1 cellular context compared by ENCODE assay signal in the genomic region with DNA sequence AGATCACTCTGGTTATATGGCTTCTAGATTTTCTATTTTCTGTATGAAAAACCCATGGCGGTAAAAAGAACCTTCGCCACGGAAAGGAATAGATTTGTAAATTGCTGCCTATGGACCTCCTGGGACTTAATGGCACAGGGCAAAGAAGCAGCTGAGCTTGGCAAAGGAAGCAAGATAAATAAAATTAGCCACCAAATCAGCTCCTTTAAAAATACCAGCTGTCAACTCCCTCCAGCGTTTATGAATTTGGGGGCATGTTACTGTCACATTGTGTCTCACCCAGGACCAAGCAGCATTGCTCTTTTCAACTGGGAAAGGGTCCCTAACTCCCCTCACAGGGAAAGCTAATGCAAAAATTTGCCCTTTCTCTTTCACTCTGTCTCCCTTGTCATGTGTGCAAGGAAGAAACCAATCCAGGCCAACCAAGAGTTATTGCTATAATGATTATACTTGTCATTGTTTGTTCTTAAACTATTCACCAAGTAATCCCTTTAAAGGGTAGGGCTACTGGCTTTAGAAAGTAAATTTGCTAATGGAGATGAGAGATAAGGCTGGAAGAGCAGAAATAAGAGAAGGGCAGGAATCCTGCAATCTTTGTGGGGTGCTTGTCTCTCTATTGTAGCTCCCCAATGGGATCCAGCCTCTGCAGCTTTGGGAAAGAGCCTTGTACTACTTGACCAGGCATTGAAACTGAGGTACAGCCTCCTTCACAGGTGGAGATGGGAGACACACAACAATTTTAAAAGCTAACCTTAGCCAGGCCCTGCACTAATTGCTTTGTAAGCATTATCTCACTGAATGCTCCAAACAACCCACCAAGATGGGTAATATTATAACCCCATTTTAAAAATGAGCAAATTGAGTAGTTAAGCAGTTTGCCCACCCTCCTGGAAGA.
TF ChIP-seq lines count a peak whose summit lies in the region.

No MANE protein-coding gene starts in this region.

TF ChIP-seq in GM23338, 12 proteins besides CTCF, POLR2A, EP300 and RAD21 (continued from another document):
- TF ChIP-seq, protein P1, sequence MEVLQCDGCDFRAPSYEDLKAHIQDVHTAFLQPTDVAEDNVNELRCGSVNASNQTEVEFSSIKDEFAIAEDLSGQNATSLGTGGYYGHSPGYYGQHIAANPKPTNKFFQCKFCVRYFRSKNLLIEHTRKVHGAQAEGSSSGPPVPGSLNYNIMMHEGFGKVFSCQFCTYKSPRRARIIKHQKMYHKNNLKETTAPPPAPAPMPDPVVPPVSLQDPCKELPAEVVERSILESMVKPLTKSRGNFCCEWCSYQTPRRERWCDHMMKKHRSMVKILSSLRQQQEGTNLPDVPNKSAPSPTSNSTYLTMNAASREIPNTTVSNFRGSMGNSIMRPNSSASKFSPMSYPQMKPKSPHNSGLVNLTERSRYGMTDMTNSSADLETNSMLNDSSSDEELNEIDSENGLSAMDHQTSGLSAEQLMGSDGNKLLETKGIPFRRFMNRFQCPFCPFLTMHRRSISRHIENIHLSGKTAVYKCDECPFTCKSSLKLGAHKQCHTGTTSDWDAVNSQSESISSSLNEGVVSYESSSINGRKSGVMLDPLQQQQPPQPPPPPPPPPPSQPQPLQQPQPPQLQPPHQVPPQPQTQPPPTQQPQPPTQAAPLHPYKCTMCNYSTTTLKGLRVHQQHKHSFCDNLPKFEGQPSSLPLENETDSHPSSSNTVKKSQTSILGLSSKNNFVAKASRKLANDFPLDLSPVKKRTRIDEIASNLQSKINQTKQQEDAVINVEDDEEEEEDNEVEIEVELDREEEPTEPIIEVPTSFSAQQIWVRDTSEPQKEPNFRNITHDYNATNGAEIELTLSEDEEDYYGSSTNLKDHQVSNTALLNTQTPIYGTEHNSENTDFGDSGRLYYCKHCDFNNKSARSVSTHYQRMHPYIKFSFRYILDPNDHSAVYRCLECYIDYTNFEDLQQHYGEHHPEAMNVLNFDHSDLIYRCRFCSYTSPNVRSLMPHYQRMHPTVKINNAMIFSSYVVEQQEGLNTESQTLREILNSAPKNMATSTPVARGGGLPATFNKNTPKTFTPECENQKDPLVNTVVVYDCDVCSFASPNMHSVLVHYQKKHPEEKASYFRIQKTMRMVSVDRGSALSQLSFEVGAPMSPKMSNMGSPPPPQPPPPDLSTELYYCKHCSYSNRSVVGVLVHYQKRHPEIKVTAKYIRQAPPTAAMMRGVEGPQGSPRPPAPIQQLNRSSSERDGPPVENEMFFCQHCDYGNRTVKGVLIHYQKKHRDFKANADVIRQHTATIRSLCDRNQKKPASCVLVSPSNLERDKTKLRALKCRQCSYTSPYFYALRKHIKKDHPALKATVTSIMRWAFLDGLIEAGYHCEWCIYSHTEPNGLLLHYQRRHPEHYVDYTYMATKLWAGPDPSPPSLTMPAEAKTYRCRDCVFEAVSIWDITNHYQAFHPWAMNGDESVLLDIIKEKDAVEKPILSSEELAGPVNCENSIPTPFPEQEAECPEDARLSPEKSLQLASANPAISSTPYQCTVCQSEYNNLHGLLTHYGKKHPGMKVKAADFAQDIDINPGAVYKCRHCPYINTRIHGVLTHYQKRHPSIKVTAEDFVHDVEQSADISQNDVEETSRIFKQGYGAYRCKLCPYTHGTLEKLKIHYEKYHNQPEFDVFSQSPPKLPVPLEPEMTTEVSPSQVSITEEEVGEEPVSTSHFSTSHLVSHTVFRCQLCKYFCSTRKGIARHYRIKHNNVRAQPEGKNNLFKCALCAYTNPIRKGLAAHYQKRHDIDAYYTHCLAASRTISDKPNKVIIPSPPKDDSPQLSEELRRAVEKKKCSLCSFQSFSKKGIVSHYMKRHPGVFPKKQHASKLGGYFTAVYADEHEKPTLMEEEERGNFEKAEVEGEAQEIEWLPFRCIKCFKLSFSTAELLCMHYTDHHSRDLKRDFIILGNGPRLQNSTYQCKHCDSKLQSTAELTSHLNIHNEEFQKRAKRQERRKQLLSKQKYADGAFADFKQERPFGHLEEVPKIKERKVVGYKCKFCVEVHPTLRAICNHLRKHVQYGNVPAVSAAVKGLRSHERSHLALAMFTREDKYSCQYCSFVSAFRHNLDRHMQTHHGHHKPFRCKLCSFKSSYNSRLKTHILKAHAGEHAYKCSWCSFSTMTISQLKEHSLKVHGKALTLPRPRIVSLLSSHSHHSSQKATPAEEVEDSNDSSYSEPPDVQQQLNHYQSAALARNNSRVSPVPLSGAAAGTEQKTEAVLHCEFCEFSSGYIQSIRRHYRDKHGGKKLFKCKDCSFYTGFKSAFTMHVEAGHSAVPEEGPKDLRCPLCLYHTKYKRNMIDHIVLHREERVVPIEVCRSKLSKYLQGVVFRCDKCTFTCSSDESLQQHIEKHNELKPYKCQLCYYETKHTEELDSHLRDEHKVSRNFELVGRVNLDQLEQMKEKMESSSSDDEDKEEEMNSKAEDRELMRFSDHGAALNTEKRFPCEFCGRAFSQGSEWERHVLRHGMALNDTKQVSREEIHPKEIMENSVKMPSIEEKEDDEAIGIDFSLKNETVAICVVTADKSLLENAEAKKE (CRISPR knock-in tag; IDR thresholded peaks at IDR 0.05), result no peak
- TF ChIP-seq, protein P2, sequence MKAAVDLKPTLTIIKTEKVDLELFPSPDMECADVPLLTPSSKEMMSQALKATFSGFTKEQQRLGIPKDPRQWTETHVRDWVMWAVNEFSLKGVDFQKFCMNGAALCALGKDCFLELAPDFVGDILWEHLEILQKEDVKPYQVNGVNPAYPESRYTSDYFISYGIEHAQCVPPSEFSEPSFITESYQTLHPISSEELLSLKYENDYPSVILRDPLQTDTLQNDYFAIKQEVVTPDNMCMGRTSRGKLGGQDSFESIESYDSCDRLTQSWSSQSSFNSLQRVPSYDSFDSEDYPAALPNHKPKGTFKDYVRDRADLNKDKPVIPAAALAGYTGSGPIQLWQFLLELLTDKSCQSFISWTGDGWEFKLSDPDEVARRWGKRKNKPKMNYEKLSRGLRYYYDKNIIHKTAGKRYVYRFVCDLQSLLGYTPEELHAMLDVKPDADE (IDR thresholded peaks at IDR 0.05), result no peak
- no peak for TF ChIP-seq ZNF331 (CRISPR knock-in tag; IDR thresholded peaks at IDR 0.05; ENCODE audit: low read depth)
- TF ChIP-seq CREB1 (CRISPR knock-in tag; IDR thresholded peaks at IDR 0.05; ENCODE audit: low read depth), result no peak
- TF ChIP-seq EZH2phosphoT487 (IDR thresholded peaks at IDR 0.05; ENCODE audit: unreplicated experiment), result no peak
- TF ChIP-seq, protein P3, sequence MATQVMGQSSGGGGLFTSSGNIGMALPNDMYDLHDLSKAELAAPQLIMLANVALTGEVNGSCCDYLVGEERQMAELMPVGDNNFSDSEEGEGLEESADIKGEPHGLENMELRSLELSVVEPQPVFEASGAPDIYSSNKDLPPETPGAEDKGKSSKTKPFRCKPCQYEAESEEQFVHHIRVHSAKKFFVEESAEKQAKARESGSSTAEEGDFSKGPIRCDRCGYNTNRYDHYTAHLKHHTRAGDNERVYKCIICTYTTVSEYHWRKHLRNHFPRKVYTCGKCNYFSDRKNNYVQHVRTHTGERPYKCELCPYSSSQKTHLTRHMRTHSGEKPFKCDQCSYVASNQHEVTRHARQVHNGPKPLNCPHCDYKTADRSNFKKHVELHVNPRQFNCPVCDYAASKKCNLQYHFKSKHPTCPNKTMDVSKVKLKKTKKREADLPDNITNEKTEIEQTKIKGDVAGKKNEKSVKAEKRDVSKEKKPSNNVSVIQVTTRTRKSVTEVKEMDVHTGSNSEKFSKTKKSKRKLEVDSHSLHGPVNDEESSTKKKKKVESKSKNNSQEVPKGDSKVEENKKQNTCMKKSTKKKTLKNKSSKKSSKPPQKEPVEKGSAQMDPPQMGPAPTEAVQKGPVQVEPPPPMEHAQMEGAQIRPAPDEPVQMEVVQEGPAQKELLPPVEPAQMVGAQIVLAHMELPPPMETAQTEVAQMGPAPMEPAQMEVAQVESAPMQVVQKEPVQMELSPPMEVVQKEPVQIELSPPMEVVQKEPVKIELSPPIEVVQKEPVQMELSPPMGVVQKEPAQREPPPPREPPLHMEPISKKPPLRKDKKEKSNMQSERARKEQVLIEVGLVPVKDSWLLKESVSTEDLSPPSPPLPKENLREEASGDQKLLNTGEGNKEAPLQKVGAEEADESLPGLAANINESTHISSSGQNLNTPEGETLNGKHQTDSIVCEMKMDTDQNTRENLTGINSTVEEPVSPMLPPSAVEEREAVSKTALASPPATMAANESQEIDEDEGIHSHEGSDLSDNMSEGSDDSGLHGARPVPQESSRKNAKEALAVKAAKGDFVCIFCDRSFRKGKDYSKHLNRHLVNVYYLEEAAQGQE (IDR thresholded peaks at IDR 0.05; ENCODE audit: unreplicated experiment), result no peak
